Comparison of ENCODE assay signal across 8 cellular contexts in the genomic region with DNA sequence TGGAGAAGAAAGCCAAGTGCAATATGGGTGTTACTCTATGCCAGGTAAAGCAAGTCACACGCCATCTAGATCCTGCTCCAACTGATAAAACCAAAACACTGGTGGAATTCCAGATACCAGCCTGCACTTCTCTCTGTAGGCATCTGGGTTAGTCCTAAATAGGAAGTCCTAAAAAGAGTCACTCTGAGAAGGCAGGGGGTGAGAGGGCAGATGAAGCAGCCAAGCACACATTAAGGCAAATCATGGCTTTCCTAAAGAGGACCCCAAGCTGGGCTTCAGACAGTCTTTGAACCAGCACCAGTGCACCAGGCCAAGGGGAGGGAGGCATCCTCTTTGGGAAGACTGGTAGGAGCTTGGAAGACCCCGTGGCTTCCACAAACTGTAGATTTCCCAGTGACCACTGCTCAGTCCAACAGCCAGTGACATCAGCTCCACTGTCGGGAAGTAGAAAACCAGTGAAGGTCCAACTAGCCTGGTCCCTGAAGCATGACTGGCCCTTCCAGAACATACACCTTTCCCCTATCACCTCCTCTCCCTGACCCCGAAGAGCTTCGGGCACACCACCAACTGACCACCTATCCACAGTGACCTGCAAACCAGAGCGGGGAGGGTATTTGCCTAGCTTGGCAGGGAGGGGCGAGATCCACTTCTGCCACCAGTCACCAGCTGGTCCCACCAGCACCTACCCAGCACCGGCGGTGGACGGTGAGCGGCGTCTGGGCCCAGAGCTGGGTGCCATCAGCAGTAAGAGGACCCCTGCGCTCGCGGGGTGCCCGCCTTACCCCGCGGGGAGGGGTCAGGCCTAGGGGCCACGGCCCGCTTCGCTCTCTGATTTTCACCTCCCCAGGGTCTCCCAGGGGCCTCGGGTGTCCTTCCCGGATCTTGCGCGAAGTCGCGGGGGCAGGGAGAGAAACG. TPM values are rescaled to one million over a fixed set of nuclear protein-coding genes. Genes with fewer than 3 reads are reported as not detected.
DNase-seq lines count a peak whose midpoint lies in the region; TF ChIP-seq lines count a peak whose summit lies in the region.

No MANE protein-coding gene starts in this region.

- no peak for TF ChIP-seq POLR2A in spleen (IDR thresholded peaks at IDR 0.05)

- peak overlapping the region; percentile 80 for H3K4me3 ChIP-seq in iPS-20b (ENCODE audit: low read length)
- peak overlapping the region; percentile 60 to 90 (median 66) for H3K4me3 ChIP-seq in spleen

- DNase-seq in NCI-H2196 (lab: John Stamatoyannopoulos, UW; ENCODE audit: unreplicated experiment) (peak; percentile 20), NCI-H2196 treated with DMSO at 0.1 percent for 48 hours (lab: John Stamatoyannopoulos, UW; ENCODE audit: unreplicated experiment) (no peak), NCI-H69 (lab: John Stamatoyannopoulos, UW) (peak; percentile 44), spleen (peak; percentile 90), NCI-H187 (lab: John Stamatoyannopoulos, UW) (no peak), GOT3 (lab: John Stamatoyannopoulos, UW) (no peak)

- intact Hi-C loops in spleen (cut with DNase I; ENCODE audit: low total_unique reads), result no loop called here

- peak overlapping the region; percentile 84; the same call in 1 of the 2 replicates for H3K9ac ChIP-seq in iPS-20b (ENCODE audit: low read depth, low read length)

- H3K36me3 ChIP-seq in iPS-20b (ENCODE audit: insufficient read depth, low read depth, low read length) (no peaks in the 10 kb centered on the region), spleen (peaks cover 0 to 3% (median 0%) of the 10 kb centered on the region in 6 donors)

- H3K4me1 ChIP-seq in iPS-20b (ENCODE audit: insufficient read depth, low read length) (peaks cover 48% of the 10 kb centered on the region), spleen (peaks cover 33 to 79% (median 63%) of the 10 kb centered on the region in 6 donors)

- no peak for TF ChIP-seq CTCF in spleen (IDR thresholded peaks at IDR 0.05 in 8 of 11, conservative IDR thresholded peaks at IDR 0.05 in 3 of 11)

- H3K27me3 ChIP-seq in iPS-20b (ENCODE audit: insufficient read depth, low read length) (peaks cover 31% of the 10 kb centered on the region; the same call in 1 of the 2 replicates), spleen (replicated peaks in 1 of 7) (peaks cover 0 to 20% (median 0%) of the 10 kb centered on the region in 7 donors)

- peak overlapping the region; percentile 46 for H3K27ac ChIP-seq in angular gyrus (ENCODE audit: low read depth, low read length)
- H3K27ac ChIP-seq in iPS-20b (ENCODE audit: low read length), result peak overlapping the region; percentile 12
- peak overlapping the region; percentile 88 to 99 (median 96) for H3K27ac ChIP-seq in spleen

- H3K9me3 ChIP-seq in iPS-20b (ENCODE audit: insufficient read depth, low read depth, low read length) (no peaks in the 10 kb centered on the region), spleen (no peaks in the 10 kb centered on the region)

- WGBS in spleen, 5 donors, result 29 to 31% (median 30%) methylated on average over 23 to 28 of the region's 28 CpGs

RNA-seq across cellular contexts. Expression of gene LITAF, which starts 1.0 kb away (rescaled TPM):
- 100 to 1,000 TPM; 114 to 312 (median 190) TPM for total RNA-seq in spleen
- polyA plus RNA-seq in spleen, result 10 to 100 TPM; 55.8 to 87.4 (median 58.9) TPM

Comparison
In these comparisons a context has a peak if more than half of its experiments do, and no peak if none do; other contexts are left out.
1. DNase-seq: peak in NCI-H2196 (single experiment), NCI-H69 (single experiment) and spleen (single experiment); none in NCI-H2196 treated with DMSO at 0.1 percent for 48 hours (single experiment), NCI-H187 (0 of 2) and GOT3 (single experiment).
2. H3K27ac ChIP-seq: peak in every context shown above with its lines; median percentile 96 in spleen; 46 in angular gyrus; 12 in iPS-20b.